In the genomic region with DNA sequence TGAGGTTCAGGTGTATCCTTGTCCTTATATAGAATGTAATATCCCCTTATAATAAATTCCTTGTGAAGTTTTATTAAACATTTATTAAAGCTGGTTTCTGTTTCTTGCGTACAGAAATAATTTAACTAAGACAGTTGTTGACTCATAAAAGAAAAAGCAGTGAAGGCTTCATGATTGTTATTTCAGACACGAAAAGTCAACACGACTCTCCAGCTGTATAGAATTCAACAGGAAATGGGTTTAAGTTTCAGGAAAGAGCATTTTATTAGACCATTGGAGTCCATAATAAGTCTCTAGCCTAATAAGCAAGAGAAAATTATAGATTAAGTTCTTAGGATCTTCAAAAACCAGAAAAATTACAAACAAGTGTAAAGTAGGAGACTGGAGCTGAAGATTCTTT, we compare ENCODE assay signal across 22 cellular contexts.
A peak's percentile ranks its signal among the peaks of the same experiment; 100 is the strongest.
DNase-seq lines count a peak whose midpoint lies in the region; ATAC-seq and TF ChIP-seq lines count a peak whose summit lies in the region.
"Had no signal": no experiment of that assay in that cellular context is flagged by ENCODE, and none has a peak within 500 bp of the region (broad histone marks: within the 10 kb centered on the region; RNA-seq: fewer than 3 reads in every experiment).

No MANE protein-coding gene starts in this region.

- WGBS in SK-N-SH (ENCODE audit: low lambda C conversion rate), result 82% methylated on average over 3 of the region's 3 CpGs
- WGBS in smooth muscle cell (ENCODE audit: low lambda C conversion rate), result 38% methylated on average over 3 of the region's 3 CpGs

- H3K36me3 ChIP-seq in SK-N-SH (replicated peaks in 1 of 2; ENCODE audit: control insufficient read depth in 1 of 2, insufficient read depth in 2 of 2, low read length in 1 of 2) (no peaks in the 10 kb centered on the region), brain microvascular endothelial cell (replicated peaks) (no peaks in the 10 kb centered on the region), smooth muscle cell (ENCODE audit: low read depth) (no peaks in the 10 kb centered on the region), SJCRH30 (no peaks in the 10 kb centered on the region)
- H3K36me3 ChIP-seq: Peyer's patch, SJSA1 had no signal

- H3K27ac ChIP-seq in SK-N-SH (ENCODE audit: low read depth in 2 of 2, low read length in 1 of 2), result peak overlapping the region in 1 of 2 experiments; percentile 21; a peak in 1 of 4 replicates
- peak overlapping the region; percentile 33 for H3K27ac ChIP-seq in brain microvascular endothelial cell
- H3K27ac ChIP-seq in smooth muscle cell (ENCODE audit: low read depth), result peak overlapping the region; percentile 70
- no peak overlapping the region for H3K27ac ChIP-seq in SJCRH30
- H3K27ac ChIP-seq: C4-2B, GM23248, Peyer's patch, SJSA1 had no signal

- TF ChIP-seq CTCF in SK-N-SH (IDR thresholded peaks at IDR 0.05) (no peak), brain microvascular endothelial cell (IDR thresholded peaks at IDR 0.05; ENCODE audit: low read depth, low read length, missing control alignments) (no peak), foreskin fibroblast (IDR thresholded peaks at IDR 0.05; ENCODE audit: low read depth, low read length) (no peak), smooth muscle cell (IDR thresholded peaks at IDR 0.05; ENCODE audit: borderline replicate concordance, insufficient read depth, poor library complexity, severe bottlenecking) (no peak)

- no peak for TF ChIP-seq RAD21 in SK-N-SH (IDR thresholded peaks at IDR 0.05; ENCODE audit: low read length)

- DNase-seq in SK-N-SH (no peak), brain microvascular endothelial cell (no peak), foreskin fibroblast (peak; percentile 12 to 38), smooth muscle cell (lab: John Stamatoyannopoulos, UW; ENCODE audit: unreplicated experiment) (no peak), hypothalamus (lab: John Stamatoyannopoulos, UW) (no peak), cerebellar cortex (ENCODE audit: low spot score) (no peak), SJCRH30 (no peak)
- DNase-seq: 8988T, GM23248, H9, KBM-7, NCI-H1092, NCI-H1436, NCI-H187 treated with DMSO at 0.1 percent for 48 hours, NCI-H2227 treated with DMSO at 0.1 percent for 48 hours, NCI-H524, NCI-H82, Peyer's patch had no signal

- CTCF ChIA-PET in SK-N-SH (lab: Yijun Ruan, JAX), result interaction anchor here (1.1 kb wide), 1 partner anchor 684 kb away, joined by 3 read pairs; no protein-coding TSS in a partner anchor

- H3K9ac ChIP-seq in SK-N-SH, result no peak overlapping the region
- H3K9ac ChIP-seq in smooth muscle cell (ENCODE audit: low read depth), result no peak overlapping the region
- H3K9ac ChIP-seq: GM23248 had no signal

- TF ChIP-seq EP300 in SK-N-SH (IDR thresholded peaks at IDR 0.05; ENCODE audit: borderline replicate concordance in 1 of 2, low read depth in 1 of 2, low read length in 1 of 2), result no peak

- no peak overlapping the region for H3K4me2 ChIP-seq in SK-N-SH
- H3K4me2 ChIP-seq in smooth muscle cell, result no peak overlapping the region

- H3K9me2 ChIP-seq in SK-N-SH, result no peaks in the 10 kb centered on the region

- H3K4me3 ChIP-seq in SK-N-SH (ENCODE audit: low read depth in 2 of 2, low read length in 1 of 2) (no peak overlapping the region; a peak in 1 of 4 replicates), brain microvascular endothelial cell (ENCODE audit: low read depth, low read length) (no peak overlapping the region), foreskin fibroblast (ENCODE audit: low read depth in 1 of 2, low read length in 2 of 2) (no peak overlapping the region), smooth muscle cell (no peak overlapping the region), SJCRH30 (no peak overlapping the region)
- H3K4me3 ChIP-seq: GM23248, Peyer's patch, SJSA1 had no signal

- peaks cover 0 to 41% of the 10 kb centered on the region in 2 experiments; a peak in 1 of 4 replicates for H3K4me1 ChIP-seq in SK-N-SH (ENCODE audit: control insufficient read depth in 1 of 2, insufficient read depth in 2 of 2, low read depth in 1 of 2, low read length in 1 of 2)
- H3K4me1 ChIP-seq in smooth muscle cell (ENCODE audit: low read depth), result no peaks in the 10 kb centered on the region
- H3K4me1 ChIP-seq in SJCRH30, result no peaks in the 10 kb centered on the region
- H3K4me1 ChIP-seq: Peyer's patch had no signal

- H4K20me1 ChIP-seq in SK-N-SH (ENCODE audit: insufficient read depth), result no peaks in the 10 kb centered on the region
- H4K20me1 ChIP-seq in smooth muscle cell (ENCODE audit: low read depth), result no peaks in the 10 kb centered on the region

- H3K27me3 ChIP-seq in SK-N-SH (ENCODE audit: insufficient read depth), result no peaks in the 10 kb centered on the region
- no peaks in the 10 kb centered on the region for H3K27me3 ChIP-seq in brain microvascular endothelial cell (replicated peaks)
- no peaks in the 10 kb centered on the region for H3K27me3 ChIP-seq in smooth muscle cell (ENCODE audit: low read depth)
- H3K27me3 ChIP-seq in SJCRH30, result no peaks in the 10 kb centered on the region
- H3K27me3 ChIP-seq: Peyer's patch, SJSA1 had no signal

- H3K9me3 ChIP-seq in SK-N-SH (no peaks in the 10 kb centered on the region), smooth muscle cell (replicated peaks; ENCODE audit: low read depth) (no peaks in the 10 kb centered on the region), SJCRH30 (replicated peaks) (no peaks in the 10 kb centered on the region)
- H3K9me3 ChIP-seq: Peyer's patch, SJSA1 had no signal

- H3K79me2 ChIP-seq in SK-N-SH (ENCODE audit: insufficient read depth) (no peaks in the 10 kb centered on the region), smooth muscle cell (ENCODE audit: low read depth) (no peaks in the 10 kb centered on the region)

- ATAC-seq in SK-N-SH treated with all-trans-retinoic acid at 6 μM for 48 hours, result no peak
- ATAC-seq: HepG2 had no signal

- H3F3A ChIP-seq in SK-N-SH (replicated peaks; ENCODE audit: insufficient read depth) (no peaks in the 10 kb centered on the region), smooth muscle cell (ENCODE audit: low read depth) (no peaks in the 10 kb centered on the region)

- peak overlapping the region; percentile 54; the same call in 1 of the 2 replicates for H2AFZ ChIP-seq in SK-N-SH (ENCODE audit: low read depth)
- H2AFZ ChIP-seq in smooth muscle cell (ENCODE audit: low read depth), result peak overlapping the region; percentile 26
- H2AFZ ChIP-seq: GM23248 had no signal

- in situ Hi-C loops in brain microvascular endothelial cell (cut with HindIII; ENCODE audit: low pct_ligation_motif_present, low sequenced_read_pairs), result no loop called here

- POLR2A ChIA-PET in SK-N-SH (lab: Yijun Ruan, JAX), result no interaction called here

TF ChIP-seq in SK-N-SH, 30 proteins besides CTCF, POLR2A, EP300 and RAD21 (continues in another document):
- TF ChIP-seq FOXJ3 (CRISPR knock-in tag; IDR thresholded peaks at IDR 0.05), result no peak
- TF ChIP-seq NRF1 (IDR thresholded peaks at IDR 0.05; ENCODE audit: low read depth, low read length), result no peak
- no peak for TF ChIP-seq JUND (IDR thresholded peaks at IDR 0.05)
- TF ChIP-seq SIN3A (IDR thresholded peaks at IDR 0.05; ENCODE audit: borderline replicate concordance, low read depth, low read length), result no peak

TF ChIP-seq in SK-N-SH treated with all-trans-retinoic acid at 6 μM for 48 hours, 23 proteins besides CTCF, POLR2A, EP300 and RAD21:
- TF ChIP-seq PPARA (CRISPR knock-in tag; IDR thresholded peaks at IDR 0.05; ENCODE audit: borderline replicate concordance), result no peak

Comparison
In these comparisons a context has a peak if more than half of its experiments do, and no peak if none do; other contexts are left out.
1. DNase-seq: peak in foreskin fibroblast (2 of 2); none in SK-N-SH (single experiment), brain microvascular endothelial cell (single experiment), smooth muscle cell (single experiment), hypothalamus (0 of 51), cerebellar cortex (single experiment) and SJCRH30 (0 of 2).